12 cellular contexts compared by ENCODE assay signal in genomic region chr10:119693262-119693957, GRCh38. TPM values are rescaled to one million over a fixed set of nuclear protein-coding genes. Genes with fewer than 3 reads are reported as not detected.
A peak's percentile ranks its signal among the peaks of the same experiment; 100 is the strongest.
DNase-seq lines count a peak whose midpoint lies in the region; ATAC-seq, FAIRE-seq and TF ChIP-seq lines count a peak whose summit lies in the region.
"Had no signal": no experiment of that assay in that cellular context is flagged by ENCODE, and none has a peak within 500 bp of the region (broad histone marks: within the 10 kb centered on the region; RNA-seq: fewer than 3 reads in every experiment).

No MANE protein-coding gene starts in this region.

- H3K23ac ChIP-seq in trophoblast cell (ENCODE audit: low read length): no peak overlapping the region

- H3K18ac ChIP-seq in trophoblast cell (ENCODE audit: low read length): no peak overlapping the region

- H3K4me1 Mint-ChIP-seq in activated T-helper 2 cell treated with anti-CD3 and anti-CD28 coated beads, Interferon-gamma antibody, Interleukin-2, Interleukin-4, amounts not matched to agents 10 μg/mL and 5 μg/mL and 100 μg/mL, durations not matched to agents 14 hours and 24 hours and 36 hours (ENCODE audit: low read depth): peaks cover 1% of the 10 kb centered on the region

- no peaks in the 10 kb centered on the region for H3K79me2 ChIP-seq in trophoblast cell (ENCODE audit: control insufficient read depth, insufficient read depth, low read length, poor library complexity)

- H3K27ac ChIP-seq in caudate nucleus (ENCODE audit: low read depth, low read length): no peak overlapping the region
- H3K27ac ChIP-seq in trophoblast cell (ENCODE audit: low read depth, low read length): no peak overlapping the region
- H3K27ac ChIP-seq in pancreas: no peak overlapping the region

- DNase-seq in caudate nucleus (lab: John Stamatoyannopoulos, UW): peak in 33 of 61 donors; percentile 5 to 56 (median 23)
- no peak for DNase-seq in trophoblast cell
- no peak for DNase-seq in NCI-H2029 (lab: John Stamatoyannopoulos, UW)
- no peak for DNase-seq in DMS79 (lab: John Stamatoyannopoulos, UW)
- no peak for DNase-seq in activated T-helper 2 cell treated with anti-CD3 and anti-CD28 coated beads, Interferon-gamma antibody, Interleukin-2, Interleukin-4, amounts not matched to agents 10 μg/mL and 5 μg/mL and 100 μg/mL, durations not matched to agents 14 hours and 24 hours and 36 hours (ENCODE audit: low spot score)
- DNase-seq in pancreas: no peak
- DNase-seq: GDM1, H7, Kasumi-1, Right ventricle myocardium superior had no signal

- no peaks in the 10 kb centered on the region for H3K36me3 Mint-ChIP-seq in activated T-helper 2 cell treated with anti-CD3 and anti-CD28 coated beads, Interferon-gamma antibody, Interleukin-2, Interleukin-4, amounts not matched to agents 10 μg/mL and 5 μg/mL and 100 μg/mL, durations not matched to agents 14 hours and 24 hours and 36 hours (ENCODE audit: low read depth)

- FAIRE-seq in pancreas (lab: Jason Lieb, UNC): no peak

- WGBS in trophoblast cell (ENCODE audit: extremely low coverage, insufficient coverage, insufficient read length): no CpG with 5 or more reads among the region's 6 CpGs
- WGBS in pancreas, 2 donors: 68 to 72% methylated on average over 6 of the region's 6 CpGs

- H2BK120ac ChIP-seq in trophoblast cell (ENCODE audit: insufficient read depth, low read length, poor library complexity): no peak overlapping the region

- intact Hi-C loops in activated T-helper 2 cell treated with anti-CD3 and anti-CD28 coated beads, Interferon-gamma antibody, Interleukin-2, Interleukin-4, amounts not matched to agents 10 μg/mL and 5 μg/mL and 100 μg/mL, durations not matched to agents 14 hours and 24 hours and 36 hours (cut with micrococcal nuclease): no loop called here
- intact Hi-C loops in pancreas (cut with DNase I): no loop called here

- no peak overlapping the region for H3K27ac Mint-ChIP-seq in activated T-helper 2 cell treated with anti-CD3 and anti-CD28 coated beads, Interferon-gamma antibody, Interleukin-2, Interleukin-4, amounts not matched to agents 10 μg/mL and 5 μg/mL and 100 μg/mL, durations not matched to agents 14 hours and 24 hours and 36 hours

- TF ChIP-seq CTCF in pancreas (IDR thresholded peaks at IDR 0.05): no peak

- H3K27me3 ChIP-seq in trophoblast cell (ENCODE audit: insufficient read depth, low read length) (no peaks in the 10 kb centered on the region), pancreas (no peaks in the 10 kb centered on the region)

- peaks cover 4% of the 10 kb centered on the region for H3K79me1 ChIP-seq in trophoblast cell (ENCODE audit: low read length)

- no peak overlapping the region for H2AFZ ChIP-seq in trophoblast cell (ENCODE audit: insufficient read depth, low read length, poor library complexity)

- no peak overlapping the region for H3K4me3 ChIP-seq in trophoblast cell (ENCODE audit: low read depth, low read length)
- no peak overlapping the region for H3K4me3 ChIP-seq in pancreas

- H3K9ac ChIP-seq in trophoblast cell (ENCODE audit: low read length): peak overlapping the region; percentile 58

- ATAC-seq in GM18519 (IDR thresholded peaks at IDR 0.05; ENCODE audit: low FRiP score, unreplicated experiment) (peak; percentile 49), HG02981 (IDR thresholded peaks at IDR 0.05; ENCODE audit: unreplicated experiment) (peak; percentile 63), pancreas (no peak)

- H4K91ac ChIP-seq in trophoblast cell (ENCODE audit: low read depth, low read length): no peak overlapping the region

- H3K4me1 ChIP-seq in trophoblast cell (ENCODE audit: control insufficient read depth in 1 of 2, insufficient read depth in 2 of 2, low read length in 2 of 2) (peaks cover 3 to 11% of the 10 kb centered on the region in 2 experiments), pancreas (no peaks in the 10 kb centered on the region)

- no peak overlapping the region for H2AK5ac ChIP-seq in trophoblast cell (ENCODE audit: low read length)

- no peak overlapping the region for H3K4me2 ChIP-seq in trophoblast cell (ENCODE audit: low read length)

- no peak overlapping the region for H2BK12ac ChIP-seq in trophoblast cell (ENCODE audit: low read length)

- no peaks in the 10 kb centered on the region for H3K9me3 Mint-ChIP-seq in activated T-helper 2 cell treated with anti-CD3 and anti-CD28 coated beads, Interferon-gamma antibody, Interleukin-2, Interleukin-4, amounts not matched to agents 10 μg/mL and 5 μg/mL and 100 μg/mL, durations not matched to agents 14 hours and 24 hours and 36 hours

- no peak overlapping the region for H3K14ac ChIP-seq in trophoblast cell (ENCODE audit: low read length)

- H3K4me3 Mint-ChIP-seq in activated T-helper 2 cell treated with anti-CD3 and anti-CD28 coated beads, Interferon-gamma antibody, Interleukin-2, Interleukin-4, amounts not matched to agents 10 μg/mL and 5 μg/mL and 100 μg/mL, durations not matched to agents 14 hours and 24 hours and 36 hours (ENCODE audit: low read depth): no peak overlapping the region

- H2BK5ac ChIP-seq in trophoblast cell (ENCODE audit: low read depth, low read length, poor library complexity): no peak overlapping the region

- peaks cover 5% of the 10 kb centered on the region for H3K9me3 ChIP-seq in trophoblast cell (ENCODE audit: insufficient read depth, low read depth, low read length)
- H3K9me3 ChIP-seq in pancreas: no peaks in the 10 kb centered on the region

- H3K4ac ChIP-seq in trophoblast cell (ENCODE audit: low read depth, low read length): no peak overlapping the region

- no peak overlapping the region for H4K8ac ChIP-seq in trophoblast cell (ENCODE audit: low read depth, low read length)

- no peak overlapping the region for H4K12ac ChIP-seq in trophoblast cell (ENCODE audit: low read depth, low read length)

- H3K36me3 ChIP-seq in trophoblast cell (ENCODE audit: control insufficient read depth in 1 of 2, insufficient read depth in 2 of 2, low read length in 2 of 2): no peaks in the 10 kb centered on the region
- H3K36me3 ChIP-seq in pancreas: no peaks in the 10 kb centered on the region

- peaks cover 9% of the 10 kb centered on the region for H3K27me3 Mint-ChIP-seq in activated T-helper 2 cell treated with anti-CD3 and anti-CD28 coated beads, Interferon-gamma antibody, Interleukin-2, Interleukin-4, amounts not matched to agents 10 μg/mL and 5 μg/mL and 100 μg/mL, durations not matched to agents 14 hours and 24 hours and 36 hours (ENCODE audit: low read depth)

RNA-seq across cellular contexts. Expression of gene INPP5F, which starts 32.4 kb away (rescaled TPM):
- 62.9 and 65.6 TPM in 2 replicates for polyA plus RNA-seq in trophoblast cell (2013)
- total RNA-seq in activated T-helper 2 cell treated with anti-CD3 and anti-CD28 coated beads, Interferon-gamma antibody, Interleukin-2, Interleukin-4, amounts not matched to agents 10 μg/mL and 5 μg/mL and 100 μg/mL, durations not matched to agents 14 hours and 24 hours and 36 hours: 10.2 and 11.9 TPM in 2 replicates
- 1 to 10 TPM; 4.3 to 7.1 (median 4.7) TPM for total RNA-seq in pancreas
- polyA plus RNA-seq in pancreas: 10 to 100 TPM in 1 of 2 donors, 1 to 10 TPM in 1; 4.4 to 13.6 TPM

RNA-seq across cellular contexts. Expression of gene BAG3, which starts 42.2 kb away (rescaled TPM):
- 85.0 and 88.8 TPM in 2 replicates for polyA plus RNA-seq in trophoblast cell (2013)
- total RNA-seq in activated T-helper 2 cell treated with anti-CD3 and anti-CD28 coated beads, Interferon-gamma antibody, Interleukin-2, Interleukin-4, amounts not matched to agents 10 μg/mL and 5 μg/mL and 100 μg/mL, durations not matched to agents 14 hours and 24 hours and 36 hours: 31.8 and 33.3 TPM in 2 replicates
- 10 to 100 TPM in 2 of 6 donors, 1 to 10 TPM in 4; 6.4 to 13.4 (median 8.3) TPM for total RNA-seq in pancreas
- 10 to 100 TPM in 1 of 2 donors, 1 to 10 TPM in 1; 8.4 to 16.8 TPM for polyA plus RNA-seq in pancreas

Comparison
In these comparisons a context has a peak if more than half of its experiments do, and no peak if none do; other contexts are left out.
1. ATAC-seq: peak in GM18519 (single experiment) and HG02981 (single experiment); none in pancreas (0 of 4).
2. DNase-seq: peak in caudate nucleus (33 of 61); none in trophoblast cell (0 of 2), NCI-H2029 (single experiment), DMS79 (single experiment), activated T-helper 2 cell treated with anti-CD3 and anti-CD28 coated beads, Interferon-gamma antibody, Interleukin-2, Interleukin-4, amounts not matched to agents 10 μg/mL and 5 μg/mL and 100 μg/mL, durations not matched to agents 14 hours and 24 hours and 36 hours (single experiment) and pancreas (0 of 6).